ENCODE assay signal across 29 cellular contexts in genomic region chr7:28346972-28347371, GRCh38.
DNase-seq lines count a peak whose midpoint lies in the region; ATAC-seq and TF ChIP-seq lines count a peak whose summit lies in the region.
"Had no signal": no experiment of that assay in that cellular context is flagged by ENCODE, and none has a peak within 500 bp of the region (broad histone marks: within the 10 kb centered on the region; RNA-seq: fewer than 3 reads in every experiment).

No MANE protein-coding gene starts in this region.

- H3K4ac ChIP-seq in mesenchymal stem cell (ENCODE audit: low read depth in 1 of 2, low read length in 2 of 2): no peak overlapping the region

- no peak overlapping the region for H2AK5ac ChIP-seq in mesenchymal stem cell (ENCODE audit: low read length, severe bottlenecking)

- H3K36me3 ChIP-seq in left ventricle myocardium inferior: no peaks in the 10 kb centered on the region
- no peaks in the 10 kb centered on the region for H3K36me3 ChIP-seq in brain microvascular endothelial cell (replicated peaks)
- no peaks in the 10 kb centered on the region for H3K36me3 ChIP-seq in mesenchymal stem cell (ENCODE audit: control insufficient read depth in 1 of 2, insufficient read depth in 2 of 2, low read depth in 1 of 2, low read length in 2 of 2)
- no peaks in the 10 kb centered on the region for H3K36me3 ChIP-seq in ascending aorta
- H3K36me3 ChIP-seq: cardiac muscle cell, gastrocnemius medialis, right atrium auricular region had no signal

- no peaks in the 10 kb centered on the region for H3K79me1 ChIP-seq in mesenchymal stem cell (replicated peaks; ENCODE audit: low read length, poor library complexity, severe bottlenecking)

- no peak overlapping the region for H3K18ac ChIP-seq in mesenchymal stem cell (ENCODE audit: low read depth in 1 of 2, low read length in 2 of 2)

- H2BK12ac ChIP-seq in mesenchymal stem cell (ENCODE audit: low read length in 2 of 2): no peak overlapping the region

- WGBS in mesenchymal stem cell: 100% methylated on average over 1 of the region's 1 CpG

- no peak overlapping the region for H2BK5ac ChIP-seq in mesenchymal stem cell (ENCODE audit: low read depth, low read length, poor library complexity, severe bottlenecking)

- in situ Hi-C loops in brain microvascular endothelial cell (cut with HindIII; ENCODE audit: low pct_ligation_motif_present, low sequenced_read_pairs): no loop called here

- DNase-seq in left ventricle myocardium inferior (no peak), cardiac septum (ENCODE audit: low spot score) (no peak), brain microvascular endothelial cell (no peak), mesenchymal stem cell (no peak), NCI-H1436 treated with DMSO at 0.1 percent for 48 hours (lab: John Stamatoyannopoulos, UW) (no peak), ascending aorta (ENCODE audit: low spot score in 2 of 2) (no peak)
- DNase-seq: 8988T; activated CD4-positive, alpha-beta T cell treated with anti-CD3 and anti-CD28 coated beads for 36 hours; activated CD8-positive, alpha-beta memory T cell treated with anti-CD3 and anti-CD28 coated beads for 24 hours; activated effector memory CD4-positive, alpha-beta T cell treated with Interleukin-2 at 50 U/mL for 16 hours; activated T-cell treated with anti-CD3 and anti-CD28 coated beads for 4 hours; CD4-positive, alpha-beta T cell; endodermal cell; gastrocnemius medialis; NCI-H1417; NCI-H2081; SHP77; stimulated activated CD4-positive, alpha-beta T cell treated with anti-CD3 and anti-CD28 coated beads, Interleukin-1b, Interleukin-23, amount 100 ng/mL, for 48 hours; stimulated activated naive CD4-positive, alpha-beta T cell treated with Interleukin-2 at 50 U/mL for 16 hours; testis had no signal

- H3K9me3 ChIP-seq in left ventricle myocardium inferior (replicated peaks): peaks cover 3% of the 10 kb centered on the region
- H3K9me3 ChIP-seq in mesenchymal stem cell (ENCODE audit: control insufficient read depth, low read length): no peaks in the 10 kb centered on the region
- no peaks in the 10 kb centered on the region for H3K9me3 ChIP-seq in ascending aorta
- H3K9me3 ChIP-seq: gastrocnemius medialis, right atrium auricular region, testis had no signal

- H3K4me1 ChIP-seq in left ventricle myocardium inferior (peaks cover 16% of the 10 kb centered on the region), mesenchymal stem cell (ENCODE audit: control insufficient read depth, insufficient read depth, low read depth, low read length) (no peaks in the 10 kb centered on the region), ascending aorta (no peaks in the 10 kb centered on the region)
- H3K4me1 ChIP-seq: testis had no signal

- H3K4me3 ChIP-seq in left ventricle myocardium inferior (no peak overlapping the region), brain microvascular endothelial cell (ENCODE audit: low read depth, low read length) (no peak overlapping the region), mesenchymal stem cell (ENCODE audit: insufficient read depth in 1 of 2, low read depth in 1 of 2, low read length in 2 of 2) (peak overlapping the region in 1 of 2 experiments; percentile 15), ascending aorta (no peak overlapping the region)
- H3K4me3 ChIP-seq: cardiac muscle cell, coronary artery, gastrocnemius medialis, lung, right atrium auricular region, testis had no signal

- no peak for ATAC-seq in GM19395 (IDR thresholded peaks at IDR 0.05; ENCODE audit: unreplicated experiment)
- ATAC-seq in activated CD4-positive, CD25-positive, alpha-beta regulatory T cell treated with anti-CD3 and anti-CD28 coated beads, Interleukin-2, amount 50 U/mL, for 24 hours: no peak
- ATAC-seq: activated CD4-positive, alpha-beta T cell treated with anti-CD3 and anti-CD28 coated beads for 36 hours; activated naive CD4-positive, alpha-beta T cell treated with anti-CD3 and anti-CD28 coated beads, Interleukin-2, amount 50 U/mL, for 72 hours; Panc1 had no signal

- no peak overlapping the region for H3K23ac ChIP-seq in mesenchymal stem cell (ENCODE audit: low read length in 2 of 2)

- no peak overlapping the region for H3K4me2 ChIP-seq in mesenchymal stem cell (ENCODE audit: low read length, poor library complexity, severe bottlenecking)
- H3K4me2 ChIP-seq: KMS-11 had no signal

- no peak overlapping the region for H2AFZ ChIP-seq in mesenchymal stem cell (ENCODE audit: low read depth, low read length)

- H3K27me3 ChIP-seq in left ventricle myocardium inferior (ENCODE audit: low read depth): no peaks in the 10 kb centered on the region
- no peaks in the 10 kb centered on the region for H3K27me3 ChIP-seq in brain microvascular endothelial cell (replicated peaks)
- H3K27me3 ChIP-seq in mesenchymal stem cell (ENCODE audit: control insufficient read depth in 1 of 2, insufficient read depth in 1 of 2, low read length in 2 of 2): no peaks in the 10 kb centered on the region
- no peaks in the 10 kb centered on the region for H3K27me3 ChIP-seq in ascending aorta
- H3K27me3 ChIP-seq: cardiac muscle cell, gastrocnemius medialis, right atrium auricular region, testis had no signal

- H4K91ac ChIP-seq in mesenchymal stem cell (ENCODE audit: low read length): no peak overlapping the region

- no peak overlapping the region for H2BK120ac ChIP-seq in mesenchymal stem cell (ENCODE audit: low read depth, low read length)

- H3K14ac ChIP-seq in mesenchymal stem cell (ENCODE audit: low read length in 2 of 2): no peak overlapping the region

- peak overlapping the region; percentile 77 for H3K9ac ChIP-seq in mesenchymal stem cell (ENCODE audit: low read length)
- H3K9ac ChIP-seq: KMS-11 had no signal

- intact Hi-C loops in left ventricle myocardium inferior (cut with micrococcal nuclease) (no loop called here), cardiac septum (cut with DNase I) (no loop called here), ascending aorta (cut with DNase I) (no loop called here)

- no peak overlapping the region for H4K8ac ChIP-seq in mesenchymal stem cell (ENCODE audit: low read length)

- TF ChIP-seq CTCF in left ventricle myocardium inferior (IDR thresholded peaks at IDR 0.05; ENCODE audit: borderline replicate concordance): no peak
- TF ChIP-seq CTCF in brain microvascular endothelial cell (IDR thresholded peaks at IDR 0.05; ENCODE audit: low read depth, low read length, missing control alignments): no peak
- TF ChIP-seq CTCF in ascending aorta (IDR thresholded peaks at IDR 0.05): no peak

- H2BK15ac ChIP-seq in mesenchymal stem cell (ENCODE audit: low read depth, poor library complexity, severe bottlenecking): no peak overlapping the region

- H3K27ac ChIP-seq in left ventricle myocardium inferior (replicated peaks) (peak overlapping the region; percentile 76), brain microvascular endothelial cell (peak overlapping the region; percentile 18), mesenchymal stem cell (ENCODE audit: low read length, poor library complexity, severe bottlenecking) (no peak overlapping the region), ascending aorta (no peak overlapping the region)
- H3K27ac ChIP-seq: coronary artery, KMS-11, testis had no signal

Comparison
In these comparisons a context has a peak if more than half of its experiments do, and no peak if none do; other contexts are left out.
1. H3K27ac ChIP-seq: peak in left ventricle myocardium inferior (single experiment) and brain microvascular endothelial cell (single experiment); none in mesenchymal stem cell (single experiment) and ascending aorta (0 of 2).